ENCODE assay signal across 35 cellular contexts in the genomic region with DNA sequence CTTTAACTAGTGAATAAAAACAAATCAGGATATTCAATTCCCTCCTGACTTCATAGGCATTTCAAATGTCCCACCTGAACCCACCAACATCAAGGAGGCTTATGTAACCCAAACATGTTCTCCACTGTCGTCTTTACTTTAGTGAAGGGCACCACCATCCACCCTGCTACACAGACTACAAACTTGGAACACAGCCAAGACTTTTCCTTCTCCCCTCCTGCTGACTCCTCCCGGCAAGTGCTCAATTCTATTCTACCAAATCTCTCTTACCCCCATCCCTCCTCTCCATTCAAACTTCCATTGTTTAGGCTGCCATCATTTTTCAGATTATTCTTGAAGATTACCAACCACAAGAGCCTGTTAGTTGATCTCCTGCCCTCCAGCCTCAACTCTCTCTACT. TPM values are rescaled to one million over a fixed set of nuclear protein-coding genes. Genes with fewer than 3 reads are reported as not detected.
A peak's percentile ranks its signal among the peaks of the same experiment; 100 is the strongest.
DNase-seq lines count a peak whose midpoint lies in the region; ATAC-seq, FAIRE-seq and TF ChIP-seq lines count a peak whose summit lies in the region.
"Had no signal": no experiment of that assay in that cellular context is flagged by ENCODE, and none has a peak within 500 bp of the region (broad histone marks: within the 10 kb centered on the region; RNA-seq: fewer than 3 reads in every experiment).

No MANE protein-coding gene starts in this region.

- TF ChIP-seq RAD21 in Ishikawa (IDR thresholded peaks at IDR 0.05; ENCODE audit: low read depth) = no peak

- no peak for TF ChIP-seq EP300 in Ishikawa (IDR thresholded peaks at IDR 0.05; ENCODE audit: borderline replicate concordance)

- peaks cover 14% of the 10 kb centered on the region for H3K36me3 ChIP-seq in CD8-positive, alpha-beta T cell (ENCODE audit: insufficient read depth, low read length)
- H3K36me3 ChIP-seq: colonic mucosa, prostate gland had no signal

- POLR2A ChIA-PET in CD8-positive, alpha-beta T cell (lab: Charles Lee) = no interaction called here

- intact Hi-C loops in CD8-positive, alpha-beta T cell (cut with DNase I, micrococcal nuclease) = no loop called here

- no peak overlapping the region for H3K4me3 ChIP-seq in CD8-positive, alpha-beta T cell (ENCODE audit: low read depth, low read length)
- H3K4me3 ChIP-seq: BLaER1, colonic mucosa, left ventricle myocardium inferior, prostate gland, SJSA1, testis had no signal

- TF ChIP-seq POLR2A in GM12891 (IDR thresholded peaks at IDR 0.05; ENCODE audit: low read depth, low read length) = no peak

- no peaks in the 10 kb centered on the region for H3K4me1 Mint-ChIP-seq in CD8-positive, alpha-beta T cell (ENCODE audit: low read depth)
- H3K4me1 Mint-ChIP-seq in central memory CD8-positive, alpha-beta T cell = no peaks in the 10 kb centered on the region
- H3K4me1 Mint-ChIP-seq: stimulated activated memory B cell treated with anti-CD40 and anti-IgM and Interleukin-4, amounts not matched to agents 10 μg/mL and 1 μg/mL and 100 μg/mL, for 72 hours had no signal

- no peaks in the 10 kb centered on the region for H3K27me3 Mint-ChIP-seq in CD8-positive, alpha-beta T cell (ENCODE audit: low read depth)
- no peaks in the 10 kb centered on the region for H3K27me3 Mint-ChIP-seq in central memory CD8-positive, alpha-beta T cell
- H3K27me3 Mint-ChIP-seq: stimulated activated memory B cell treated with anti-CD40 and anti-IgM and Interleukin-4, amounts not matched to agents 10 μg/mL and 1 μg/mL and 100 μg/mL, for 72 hours had no signal

- H3K4me3 Mint-ChIP-seq in CD8-positive, alpha-beta T cell = no peak overlapping the region
- H3K4me3 Mint-ChIP-seq in central memory CD8-positive, alpha-beta T cell = no peak overlapping the region
- H3K4me3 Mint-ChIP-seq: activated CD8-positive, alpha-beta T cell treated with anti-CD3 and anti-CD28 coated beads, Interleukin-2, amount 10 ng/mL, durations not matched to agents 7 days and 5 days; stimulated activated memory B cell treated with anti-CD40 and anti-IgM and Interleukin-4, amounts not matched to agents 10 μg/mL and 1 μg/mL and 100 μg/mL, for 72 hours had no signal

- no peaks in the 10 kb centered on the region for H3K27me3 ChIP-seq in CD8-positive, alpha-beta T cell (ENCODE audit: insufficient read depth, low read length)
- H3K27me3 ChIP-seq: BLaER1, colonic mucosa, SJSA1, testis had no signal

- H3K27ac ChIP-seq in CD8-positive, alpha-beta T cell (ENCODE audit: low read depth, low read length) = no peak overlapping the region
- H3K27ac ChIP-seq: BLaER1, colonic mucosa, HL-60, left ventricle myocardium inferior, prostate gland, SJSA1, testis had no signal

- no peaks in the 10 kb centered on the region for H3K9me3 ChIP-seq in CD8-positive, alpha-beta T cell (ENCODE audit: low read length)
- H3K9me3 ChIP-seq: BLaER1, colonic mucosa, left ventricle myocardium inferior, prostate gland, SJSA1, testis had no signal

- no peak for TF ChIP-seq CTCF in CD8-positive, alpha-beta T cell (IDR thresholded peaks at IDR 0.05)

- peaks cover 56% of the 10 kb centered on the region for H3K36me3 Mint-ChIP-seq in CD8-positive, alpha-beta T cell
- peaks cover 32% of the 10 kb centered on the region for H3K36me3 Mint-ChIP-seq in central memory CD8-positive, alpha-beta T cell (ENCODE audit: insufficient read depth)

- DNase-seq in NCI-H748 (lab: John Stamatoyannopoulos, UW; ENCODE audit: unreplicated experiment) = peak; percentile 6
- no peak for DNase-seq in NCI-H748 treated with DMSO at 0.1 percent for 48 hours (lab: John Stamatoyannopoulos, UW)
- DNase-seq in CD8-positive, alpha-beta T cell = no peak
- DNase-seq in central memory CD8-positive, alpha-beta T cell (ENCODE audit: low spot score in 2 of 2) = no peak
- no peak for DNase-seq in SHP77 (lab: John Stamatoyannopoulos, UW)
- DNase-seq in GM12891 (ENCODE audit: insufficient read length, low spot score) = no peak
- DNase-seq: activated CD8-positive, alpha-beta T cell treated with anti-CD3 and anti-CD28 coated beads, Interleukin-2, amount 10 ng/mL, durations not matched to agents 7 days and 5 days; activated T-cell treated with anti-CD3 and anti-CD28 coated beads for 4 hours; amygdala; colonic mucosa; effector memory CD4-positive, alpha-beta T cell; glutamatergic neuron; islet precursor cell; left ventricle myocardium inferior; MV-4-11; NCI-H524; stimulated activated CD4-positive, alpha-beta T cell treated with anti-CD3 and anti-CD28 coated beads, Interleukin-4, amount 100 ng/mL, for 24 hours; testis had no signal

- no peak for ATAC-seq in CD8-positive, alpha-beta T cell
- ATAC-seq in central memory CD8-positive, alpha-beta T cell (replicated peaks; ENCODE audit: extremely low read depth, poor library complexity, severe bottlenecking) = no peak
- ATAC-seq in GM18858 (IDR thresholded peaks at IDR 0.05; ENCODE audit: unreplicated experiment) = no peak
- ATAC-seq: activated CD4-positive, CD25-positive, alpha-beta regulatory T cell treated with anti-CD3 and anti-CD28 coated beads, Interleukin-2, amount 50 U/mL, for 24 hours; activated CD8-positive, alpha-beta T cell treated with anti-CD3 and anti-CD28 coated beads, Interleukin-2, amount 10 ng/mL, durations not matched to agents 7 days and 5 days; HepG2; sciatic nerve; stimulated activated memory B cell treated with anti-CD40 and anti-IgM and Interleukin-4, amounts not matched to agents 10 μg/mL and 1 μg/mL and 100 μg/mL, for 72 hours had no signal

- no peaks in the 10 kb centered on the region for H3K4me1 ChIP-seq in CD8-positive, alpha-beta T cell (ENCODE audit: insufficient read depth, low read length)
- H3K4me1 ChIP-seq: BLaER1, colonic mucosa, left ventricle myocardium inferior, prostate gland, SJSA1, testis had no signal

- CTCF ChIA-PET in CD8-positive, alpha-beta T cell (lab: Charles Lee) = no interaction called here

- FAIRE-seq in GM12891 (lab: Jason Lieb, UNC) = no peak
- FAIRE-seq: H1, HepG2, TTC549 had no signal

- H3K9me3 Mint-ChIP-seq in CD8-positive, alpha-beta T cell = no peaks in the 10 kb centered on the region
- H3K9me3 Mint-ChIP-seq in central memory CD8-positive, alpha-beta T cell = no peaks in the 10 kb centered on the region
- H3K9me3 Mint-ChIP-seq: stimulated activated memory B cell treated with anti-CD40 and anti-IgM and Interleukin-4, amounts not matched to agents 10 μg/mL and 1 μg/mL and 100 μg/mL, for 72 hours had no signal

- H3K27ac Mint-ChIP-seq in CD8-positive, alpha-beta T cell = peak overlapping the region; percentile 29
- H3K27ac Mint-ChIP-seq in central memory CD8-positive, alpha-beta T cell (ENCODE audit: low read depth) = peak overlapping the region; percentile 6
- H3K27ac Mint-ChIP-seq: activated CD8-positive, alpha-beta T cell treated with anti-CD3 and anti-CD28 coated beads, Interleukin-2, amount 10 ng/mL, durations not matched to agents 7 days and 5 days; stimulated activated memory B cell treated with anti-CD40 and anti-IgM and Interleukin-4, amounts not matched to agents 10 μg/mL and 1 μg/mL and 100 μg/mL, for 72 hours had no signal

TF ChIP-seq in Ishikawa, 13 proteins besides CTCF, POLR2A, EP300 and RAD21:
- TF ChIP-seq CREB1 (IDR thresholded peaks at IDR 0.05; ENCODE audit: low read depth) (no peak), NFIC (IDR thresholded peaks at IDR 0.05) (peak; percentile 44)

TF ChIP-seq in GM12891, 5 proteins besides CTCF, POLR2A, EP300 and RAD21:
- TF ChIP-seq POLR2AphosphoS5 (IDR thresholded peaks at IDR 0.05; ENCODE audit: low read depth, low read length) (no peak), SPI1 (IDR thresholded peaks at IDR 0.05; ENCODE audit: low read depth, low read length) (no peak), TAF1 (IDR thresholded peaks at IDR 0.05; ENCODE audit: low read depth, low read length) (no peak), POU2F2 (IDR thresholded peaks at IDR 0.05; ENCODE audit: low read depth, low read length) (no peak), PAX5 (IDR thresholded peaks at IDR 0.05; ENCODE audit: insufficient read depth, low read length, severe bottlenecking) (no peak)

RNA-seq across cellular contexts. Expression of a gene that starts 24.3 kb away (rescaled TPM):
- total RNA-seq in CD8-positive, alpha-beta T cell = 10 to 100 TPM; 23.8 to 28.2 TPM
- 16.3 TPM for polyA plus RNA-seq in GM12891 (2012; ENCODE audit: low read depth, missing spikeins)

RNA-seq across cellular contexts. Expression of a gene that starts 35.5 kb away (rescaled TPM):
- under 1 TPM; 0.49 to 0.78 TPM for total RNA-seq in CD8-positive, alpha-beta T cell
- polyA plus RNA-seq in GM12891 (2012; ENCODE audit: low read depth, missing spikeins) = 0.05 TPM
- total RNA-seq: left ventricle myocardium inferior, LHCN-M2, RPMI7951 had no signal

RNA-seq across cellular contexts. Expression of a gene that starts 50.8 kb away (rescaled TPM):
- total RNA-seq in CD8-positive, alpha-beta T cell = not detected
- polyA plus RNA-seq in GM12891 (2012; ENCODE audit: low read depth, missing spikeins) = not detected
- total RNA-seq: activated CD8-positive, alpha-beta T cell treated with anti-CD3 and anti-CD28 coated beads, Interleukin-2, amount 10 ng/mL, durations not matched to agents 7 days and 5 days; colonic mucosa; H1; HepG2; left ventricle myocardium inferior; LHCN-M2; prostate gland; RPMI7951; sciatic nerve; SJSA1; T-helper 1 cell treated with Interleukin-12 subunit alpha and Interleukin-12 subunit beta and Interleukin-4 antibody, amounts not matched to agents 30 ng/mL and 1 ng/mL, for 36 hours; testis; urinary bladder had no signal
- polyA plus RNA-seq: AG04450, H1, urinary bladder had no signal
